In genomic region chr11:70397983-70398833, GRCh38 we compare ENCODE assay signal across 1 cellular context.
TF ChIP-seq lines count a peak whose summit lies in the region.

TSS of gene CTTN (plus strand) at chr11:70398529. CDS start at chr11:70407298, 8,769 bp downstream.

TF ChIP-seq in HepG2, 621 proteins besides CTCF, POLR2A, EP300 and RAD21 (continued from another document and continues in another):
- peak; percentile 22; the same call in 1 of the 2 replicates for TF ChIP-seq ISL2 (CRISPR knock-in tag; IDR thresholded peaks at IDR 0.05)
- no peak for TF ChIP-seq CERS6 (CRISPR knock-in tag; IDR thresholded peaks at IDR 0.05)
- no peak for TF ChIP-seq SP1 (IDR thresholded peaks at IDR 0.05)
- TF ChIP-seq SP1 (CRISPR knock-in tag; IDR thresholded peaks at IDR 0.05), result peak; percentile 9; the same call in 1 of the 2 replicates
- TF ChIP-seq ZBTB38 (CRISPR knock-in tag; IDR thresholded peaks at IDR 0.05), result peak; percentile 28; the same call in 1 of the 2 replicates
- TF ChIP-seq ZSCAN20 (CRISPR knock-in tag; IDR thresholded peaks at IDR 0.05; ENCODE audit: borderline replicate concordance), result no peak
- no peak for TF ChIP-seq CEBPB (IDR thresholded peaks at IDR 0.05; ENCODE audit: borderline replicate concordance, low read depth, low read length)
- no peak for TF ChIP-seq MAFG (CRISPR knock-in tag; IDR thresholded peaks at IDR 0.05)
- TF ChIP-seq TBL1XR1 (IDR thresholded peaks at IDR 0.05; ENCODE audit: borderline replicate concordance, low read length, partially characterized antibody), result no peak
- no peak for TF ChIP-seq RARG (CRISPR knock-in tag; IDR thresholded peaks at IDR 0.05; ENCODE audit: low read depth)
- peak; percentile 36; the same call in 1 of the 2 replicates for TF ChIP-seq DR1 (CRISPR knock-in tag; IDR thresholded peaks at IDR 0.05)
- TF ChIP-seq ZBTB33 (CRISPR knock-in tag; IDR thresholded peaks at IDR 0.05), result no peak
- no peak for TF ChIP-seq POLR2AphosphoS2 (IDR thresholded peaks at IDR 0.05; ENCODE audit: low read depth, low read length)
- peak; percentile 68 for TF ChIP-seq SP4 (CRISPR knock-in tag; IDR thresholded peaks at IDR 0.05)
- no peak; the same call in 1 of the 2 replicates for TF ChIP-seq REPIN1 (CRISPR knock-in tag; IDR thresholded peaks at IDR 0.05; ENCODE audit: borderline replicate concordance, low read depth)
- TF ChIP-seq XBP1 (CRISPR knock-in tag; IDR thresholded peaks at IDR 0.05), result no peak
- TF ChIP-seq KDM3A (CRISPR knock-in tag; IDR thresholded peaks at IDR 0.05; ENCODE audit: low read depth), result 0 out of 2 replicates have a peak, but pooled peaks have one; percentile 1
- no peak for TF ChIP-seq ZNF180 (CRISPR knock-in tag; IDR thresholded peaks at IDR 0.05; ENCODE audit: borderline replicate concordance, low read depth)
- TF ChIP-seq NFAT5 (CRISPR knock-in tag; IDR thresholded peaks at IDR 0.05), result no peak; the same call in 1 of the 2 replicates
- no peak for TF ChIP-seq ZNF441 (CRISPR knock-in tag; IDR thresholded peaks at IDR 0.05; ENCODE audit: borderline replicate concordance)
- TF ChIP-seq HNRNPH1 (optimal IDR thresholded peaks at IDR 0.05; ENCODE audit: low read depth, low read length), result no peak
- TF ChIP-seq TEAD2 (CRISPR knock-in tag; IDR thresholded peaks at IDR 0.05), result no peak
- peak; percentile 90 for TF ChIP-seq HNRNPLL (IDR thresholded peaks at IDR 0.05; ENCODE audit: low read depth, low read length, poor library complexity, severe bottlenecking)
- peak; percentile 38; the same call in 1 of the 2 replicates for TF ChIP-seq KAT7 (CRISPR knock-in tag; IDR thresholded peaks at IDR 0.05; ENCODE audit: borderline replicate concordance)
- TF ChIP-seq MIER2 (CRISPR knock-in tag; IDR thresholded peaks at IDR 0.05), result no peak
- TF ChIP-seq ZMYM2 (CRISPR knock-in tag; IDR thresholded peaks at IDR 0.05), result no peak
- 0 out of 2 replicates have a peak, but pooled peaks have one; percentile 8 for TF ChIP-seq ZNF225 (CRISPR knock-in tag; IDR thresholded peaks at IDR 0.05)
- peak; percentile 61 for TF ChIP-seq YY1 (IDR thresholded peaks at IDR 0.05; ENCODE audit: insufficient read depth, insufficient replicate concordance, low read depth, low read length)
- no peak for TF ChIP-seq EEA1 (CRISPR knock-in tag; IDR thresholded peaks at IDR 0.05; ENCODE audit: borderline replicate concordance)
- TF ChIP-seq IRF9 (CRISPR knock-in tag; IDR thresholded peaks at IDR 0.05; ENCODE audit: borderline replicate concordance), result no peak; the same call in 1 of the 2 replicates
- peak; percentile 22; the same call in 1 of the 2 replicates for TF ChIP-seq RXRB (CRISPR knock-in tag; IDR thresholded peaks at IDR 0.05; ENCODE audit: borderline replicate concordance)
- peak; percentile 48; the same call in 1 of the 2 replicates for TF ChIP-seq SMAD1 (CRISPR knock-in tag; IDR thresholded peaks at IDR 0.05; ENCODE audit: borderline replicate concordance, low read depth)
- TF ChIP-seq ZNF343 (CRISPR knock-in tag; IDR thresholded peaks at IDR 0.05), result no peak
- no peak for TF ChIP-seq CHD2 (IDR thresholded peaks at IDR 0.05; ENCODE audit: low read depth, low read length)
- no peak for TF ChIP-seq U2AF2 (IDR thresholded peaks at IDR 0.05; ENCODE audit: low read depth, low read length)
- no peak for TF ChIP-seq NR2F1 (CRISPR knock-in tag; IDR thresholded peaks at IDR 0.05)
- TF ChIP-seq CENPT (CRISPR knock-in tag; IDR thresholded peaks at IDR 0.05; ENCODE audit: low read depth), result 0 out of 2 replicates have a peak, but pooled peaks have one; percentile 37
- TF ChIP-seq SALL1 (CRISPR knock-in tag; IDR thresholded peaks at IDR 0.05), result peak; percentile 58
- no peak for TF ChIP-seq ONECUT2 (CRISPR knock-in tag; IDR thresholded peaks at IDR 0.05)
- TF ChIP-seq ZNF256 (CRISPR knock-in tag; conservative IDR thresholded peaks at IDR 0.05), result no peak; the same call in 1 of the 2 replicates
- no peak for TF ChIP-seq NCOA2 (CRISPR knock-in tag; IDR thresholded peaks at IDR 0.05)
- no peak for TF ChIP-seq ZNF619 (CRISPR knock-in tag; IDR thresholded peaks at IDR 0.05)
- peak; percentile 89; the same call in 1 of the 2 replicates for TF ChIP-seq ZNF558 (CRISPR knock-in tag; IDR thresholded peaks at IDR 0.05; ENCODE audit: borderline replicate concordance)
- TF ChIP-seq TEAD3 (CRISPR knock-in tag; optimal IDR thresholded peaks at IDR 0.05; ENCODE audit: borderline replicate concordance), result no peak
- TF ChIP-seq IKZF1 (IDR thresholded peaks at IDR 0.05), result no peak
- TF ChIP-seq ZBTB39 (CRISPR knock-in tag; IDR thresholded peaks at IDR 0.05), result peak; percentile 53; the same call in 1 of the 2 replicates
- TF ChIP-seq ZNF350 (CRISPR knock-in tag; IDR thresholded peaks at IDR 0.05; ENCODE audit: borderline replicate concordance, low read depth), result peak; percentile 66
- TF ChIP-seq NBN (conservative IDR thresholded peaks at IDR 0.05), result no peak
- peak; percentile 77 for TF ChIP-seq ZNF280B (CRISPR knock-in tag; IDR thresholded peaks at IDR 0.05; ENCODE audit: borderline replicate concordance)
- TF ChIP-seq ZNF629 (CRISPR knock-in tag; conservative IDR thresholded peaks at IDR 0.05), result no peak
- TF ChIP-seq ZMYM3 (CRISPR knock-in tag; IDR thresholded peaks at IDR 0.05), result no peak
- TF ChIP-seq PLRG1 (conservative IDR thresholded peaks at IDR 0.05), result no peak
- no peak for TF ChIP-seq ZNF33A (CRISPR knock-in tag; IDR thresholded peaks at IDR 0.05; ENCODE audit: borderline replicate concordance)
- TF ChIP-seq HMGXB4 (CRISPR knock-in tag; IDR thresholded peaks at IDR 0.05; ENCODE audit: borderline replicate concordance in 1 of 2, low read depth in 1 of 2), result peak; percentile 74 to 78
- no peak for TF ChIP-seq MAF1 (CRISPR knock-in tag; IDR thresholded peaks at IDR 0.05; ENCODE audit: borderline replicate concordance)
- TF ChIP-seq ZNF768 (CRISPR knock-in tag; IDR thresholded peaks at IDR 0.05), result peak; percentile 64; the same call in 1 of the 2 replicates
- TF ChIP-seq HINFP (CRISPR knock-in tag; IDR thresholded peaks at IDR 0.05; ENCODE audit: low read depth), result no peak
